10 cellular contexts compared by ENCODE assay signal in the genomic region with DNA sequence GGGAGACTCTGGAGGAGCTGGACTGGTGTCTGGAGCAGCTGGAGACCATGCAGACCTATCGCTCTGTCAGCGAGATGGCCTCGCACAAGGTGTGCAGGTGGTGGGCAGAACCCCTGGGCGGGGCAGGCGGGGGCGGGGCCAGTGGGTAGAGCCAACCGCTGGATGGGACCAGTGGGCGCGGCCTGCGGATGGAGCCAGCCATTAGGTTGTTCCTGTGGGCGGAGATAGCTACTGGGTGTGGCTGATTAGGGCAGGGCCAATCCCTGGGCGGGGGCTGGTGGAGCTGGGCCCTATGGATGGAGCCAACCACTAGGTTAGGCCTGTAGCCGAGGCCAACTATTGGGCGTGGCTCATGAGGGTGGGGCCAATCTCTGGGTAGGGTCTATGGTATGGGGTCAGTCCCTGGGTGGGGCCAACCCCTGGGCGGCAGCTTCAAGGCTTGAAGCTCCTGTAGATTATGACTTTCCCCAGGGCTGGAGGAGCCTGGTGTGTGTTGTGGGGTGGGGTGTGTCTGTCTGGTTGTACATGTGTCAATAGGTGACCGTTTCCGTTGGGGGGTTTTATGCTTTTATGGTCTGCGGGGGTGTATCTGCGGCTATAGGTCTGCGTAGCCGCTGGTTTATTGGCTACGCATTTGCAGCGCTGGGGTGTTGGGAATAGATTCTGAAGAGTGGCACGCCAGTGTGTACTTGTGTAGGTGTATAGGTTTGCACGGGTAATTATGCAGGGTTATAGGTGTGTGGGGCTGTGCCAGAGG. TPM values are rescaled to one million over a fixed set of nuclear protein-coding genes. Genes with fewer than 3 reads are reported as not detected.
DNase-seq lines count a peak whose midpoint lies in the region; ATAC-seq and TF ChIP-seq lines count a peak whose summit lies in the region.
"Had no signal": no experiment of that assay in that cellular context is flagged by ENCODE, and none has a peak within 500 bp of the region (broad histone marks: within the 10 kb centered on the region; RNA-seq: fewer than 3 reads in every experiment).

No MANE protein-coding gene starts in this region.

- peaks cover 5% of the 10 kb centered on the region; the same call in 1 of the 2 replicates for H3K36me3 ChIP-seq in MG63
- no peaks in the 10 kb centered on the region for H3K36me3 ChIP-seq in trophoblast cell (ENCODE audit: control insufficient read depth in 1 of 2, insufficient read depth in 2 of 2, low read length in 2 of 2)
- H3K36me3 ChIP-seq in body of pancreas (replicated peaks in 1 of 2; ENCODE audit: insufficient read depth in 1 of 2, low read depth in 2 of 2) = peaks cover 0 to 1% of the 10 kb centered on the region in 2 donors

- H3K18ac ChIP-seq in trophoblast cell (ENCODE audit: low read length) = no peak overlapping the region

- no peak overlapping the region for H4K91ac ChIP-seq in trophoblast cell (ENCODE audit: low read depth, low read length)

- H2BK5ac ChIP-seq in trophoblast cell (ENCODE audit: low read depth, low read length, poor library complexity) = no peak overlapping the region

- no peak overlapping the region for H3K4me2 ChIP-seq in trophoblast cell (ENCODE audit: low read length)

- TF ChIP-seq POLR2A in body of pancreas (IDR thresholded peaks at IDR 0.05) = no peak

- H3K4me3 ChIP-seq in MG63 (no peak overlapping the region), trophoblast cell (ENCODE audit: low read depth, low read length) (peak overlapping the region; percentile 41), body of pancreas (no peak overlapping the region)

- no CpG with 5 or more reads among the region's 25 CpGs for WGBS in trophoblast cell (ENCODE audit: extremely low coverage, insufficient coverage, insufficient read length)
- WGBS in body of pancreas, 2 donors = 89 to 96% methylated on average over 10 to 24 of the region's 25 CpGs

- no peak overlapping the region for H2AK5ac ChIP-seq in trophoblast cell (ENCODE audit: low read length)

- no peaks in the 10 kb centered on the region for H3K9me3 Mint-ChIP-seq in activated CD8-positive, alpha-beta memory T cell treated with anti-CD3 and anti-CD28 coated beads, Interleukin-2, amount 10 ng/mL, durations not matched to agents 7 days and 5 days (ENCODE audit: low read depth)
- no peaks in the 10 kb centered on the region for H3K9me3 Mint-ChIP-seq in activated CD8-positive, alpha-beta T cell treated with anti-CD3 and anti-CD28 coated beads for 36 hours

- CTCF ChIA-PET in activated CD8-positive, alpha-beta memory T cell treated with anti-CD3 and anti-CD28 coated beads, Interleukin-2, amount 10 ng/mL, durations not matched to agents 7 days and 5 days (lab: Charles Lee) = interaction anchor here (1.2 to 2.3 kb wide), 2 partner anchors 15 to 34 kb away, joined by 3 to 6 read pairs; no protein-coding TSS in a partner anchor
- CTCF ChIA-PET in activated CD8-positive, alpha-beta T cell treated with anti-CD3 and anti-CD28 coated beads for 36 hours (lab: Charles Lee) = interaction anchor here (1.0 to 2.0 kb wide), 2 partner anchors 15 to 62 kb away, joined by 3 to 5 read pairs; no protein-coding TSS in a partner anchor

- H3K23ac ChIP-seq in trophoblast cell (ENCODE audit: low read length) = no peak overlapping the region

- H2AFZ ChIP-seq in trophoblast cell (ENCODE audit: insufficient read depth, low read length, poor library complexity) = no peak overlapping the region

- peak; percentile 56 for ATAC-seq in activated CD8-positive, alpha-beta memory T cell treated with anti-CD3 and anti-CD28 coated beads, Interleukin-2, amount 10 ng/mL, durations not matched to agents 7 days and 5 days
- ATAC-seq in activated CD8-positive, alpha-beta T cell treated with anti-CD3 and anti-CD28 coated beads for 36 hours = peak; percentile 65
- no peak for ATAC-seq in body of pancreas

- H3K36me3 Mint-ChIP-seq in activated CD8-positive, alpha-beta memory T cell treated with anti-CD3 and anti-CD28 coated beads, Interleukin-2, amount 10 ng/mL, durations not matched to agents 7 days and 5 days = peaks cover 26% of the 10 kb centered on the region
- H3K36me3 Mint-ChIP-seq in activated CD8-positive, alpha-beta T cell treated with anti-CD3 and anti-CD28 coated beads for 36 hours (ENCODE audit: low read depth) = peaks cover 10% of the 10 kb centered on the region

- no peaks in the 10 kb centered on the region for H3K27me3 ChIP-seq in MG63
- H3K27me3 ChIP-seq in trophoblast cell (ENCODE audit: insufficient read depth, low read length) = no peaks in the 10 kb centered on the region
- H3K27me3 ChIP-seq in body of pancreas = no peaks in the 10 kb centered on the region

- H3K4ac ChIP-seq in trophoblast cell (ENCODE audit: low read depth, low read length) = no peak overlapping the region

- no peak overlapping the region for H4K12ac ChIP-seq in trophoblast cell (ENCODE audit: low read depth, low read length)

- H3K79me1 ChIP-seq in trophoblast cell (ENCODE audit: low read length) = no peaks in the 10 kb centered on the region

- H2BK12ac ChIP-seq in trophoblast cell (ENCODE audit: low read length) = no peak overlapping the region

- H4K8ac ChIP-seq in trophoblast cell (ENCODE audit: low read depth, low read length) = no peak overlapping the region

- H3K27me3 Mint-ChIP-seq in activated CD8-positive, alpha-beta memory T cell treated with anti-CD3 and anti-CD28 coated beads, Interleukin-2, amount 10 ng/mL, durations not matched to agents 7 days and 5 days = no peaks in the 10 kb centered on the region
- H3K27me3 Mint-ChIP-seq in activated CD8-positive, alpha-beta T cell treated with anti-CD3 and anti-CD28 coated beads for 36 hours = no peaks in the 10 kb centered on the region

- no peak for TF ChIP-seq CTCF in activated CD8-positive, alpha-beta T cell treated with anti-CD3 and anti-CD28 coated beads for 36 hours (IDR thresholded peaks at IDR 0.05)
- no peak for TF ChIP-seq CTCF in body of pancreas (IDR thresholded peaks at IDR 0.05)

- H3K4me1 ChIP-seq in trophoblast cell (ENCODE audit: control insufficient read depth in 1 of 2, insufficient read depth in 2 of 2, low read length in 2 of 2) (no peaks in the 10 kb centered on the region), body of pancreas (no peaks in the 10 kb centered on the region)

- H3K27ac Mint-ChIP-seq in activated CD8-positive, alpha-beta memory T cell treated with anti-CD3 and anti-CD28 coated beads, Interleukin-2, amount 10 ng/mL, durations not matched to agents 7 days and 5 days = no peak overlapping the region
- no peak overlapping the region for H3K27ac Mint-ChIP-seq in activated CD8-positive, alpha-beta T cell treated with anti-CD3 and anti-CD28 coated beads for 36 hours

- no peaks in the 10 kb centered on the region for H3K9me3 ChIP-seq in MG63
- H3K9me3 ChIP-seq in trophoblast cell (ENCODE audit: insufficient read depth, low read depth, low read length) = peaks cover 3% of the 10 kb centered on the region
- no peaks in the 10 kb centered on the region for H3K9me3 ChIP-seq in body of pancreas

- H3K14ac ChIP-seq in trophoblast cell (ENCODE audit: low read length) = no peak overlapping the region

- DNase-seq in activated CD8-positive, alpha-beta memory T cell treated with anti-CD3 and anti-CD28 coated beads, Interleukin-2, amount 10 ng/mL, durations not matched to agents 7 days and 5 days = peak; percentile 54
- no peak for DNase-seq in activated CD8-positive, alpha-beta memory T cell treated with anti-CD3 and anti-CD28 coated beads, Interleukin-2, amount 50 U/mL, for 4 hours
- DNase-seq in MG63 (peak; percentile 71), trophoblast cell (no peak), NCI-H345 (lab: John Stamatoyannopoulos, UW) (no peak), body of pancreas (no peak), GF-D8 (lab: John Stamatoyannopoulos, UW) (no peak)
- DNase-seq in activated CD8-positive, alpha-beta T cell treated with anti-CD3 and anti-CD28 coated beads for 36 hours = peak; percentile 33
- DNase-seq: C1 segment of cervical spinal cord, KG1 had no signal

- POLR2A ChIA-PET in activated CD8-positive, alpha-beta T cell treated with anti-CD3 and anti-CD28 coated beads for 36 hours (lab: Charles Lee) = interaction anchor here (0.5 kb wide), 1 partner anchor 102 kb away, joined by 3 read pairs; no protein-coding TSS in a partner anchor

- intact Hi-C loops in activated CD8-positive, alpha-beta T cell treated with anti-CD3 and anti-CD28 coated beads for 36 hours (cut with micrococcal nuclease) = no loop called here
- intact Hi-C loops in body of pancreas (cut with DNase I) = no loop called here

- H3K27ac ChIP-seq in trophoblast cell (ENCODE audit: low read depth, low read length) (no peak overlapping the region), body of pancreas (no peak overlapping the region)

- no peak overlapping the region for H3K9ac ChIP-seq in trophoblast cell (ENCODE audit: low read length)

- H2BK120ac ChIP-seq in trophoblast cell (ENCODE audit: insufficient read depth, low read length, poor library complexity) = no peak overlapping the region

- H3K4me3 Mint-ChIP-seq in activated CD8-positive, alpha-beta memory T cell treated with anti-CD3 and anti-CD28 coated beads, Interleukin-2, amount 10 ng/mL, durations not matched to agents 7 days and 5 days = no peak overlapping the region
- H3K4me3 Mint-ChIP-seq in activated CD8-positive, alpha-beta T cell treated with anti-CD3 and anti-CD28 coated beads for 36 hours = no peak overlapping the region

- H3K79me2 ChIP-seq in trophoblast cell (ENCODE audit: control insufficient read depth, insufficient read depth, low read length, poor library complexity) = no peaks in the 10 kb centered on the region

- H3K4me1 Mint-ChIP-seq in activated CD8-positive, alpha-beta memory T cell treated with anti-CD3 and anti-CD28 coated beads, Interleukin-2, amount 10 ng/mL, durations not matched to agents 7 days and 5 days = peaks cover 25% of the 10 kb centered on the region
- peaks cover 6% of the 10 kb centered on the region for H3K4me1 Mint-ChIP-seq in activated CD8-positive, alpha-beta T cell treated with anti-CD3 and anti-CD28 coated beads for 36 hours (ENCODE audit: low read depth)

RNA-seq across cellular contexts. Expression of a gene that starts 30.7 kb away (rescaled TPM):
- total RNA-seq in activated CD8-positive, alpha-beta memory T cell treated with anti-CD3 and anti-CD28 coated beads, Interleukin-2, amount 10 ng/mL, durations not matched to agents 7 days and 5 days = 100 to 1,000 TPM in 1 of 2 experiments, 10 to 100 TPM in 1; 74.9 to 103 TPM
- total RNA-seq in MG63 (2014; rRNA removed; shearing (Covaris generic); ENCODE audit: low replicate concordance) = 3.1 and 5.5 TPM in 2 replicates
- 10 to 100 TPM; 24.6 to 25.5 TPM for total RNA-seq in activated CD8-positive, alpha-beta T cell treated with anti-CD3 and anti-CD28 coated beads for 36 hours
- 1.2 and 1.3 TPM in 2 replicates for polyA plus RNA-seq in trophoblast cell (2013)
- 10 to 100 TPM in 1 of 2 donors, 1 to 10 TPM in 1; 8.8 to 17.1 TPM for total RNA-seq in body of pancreas

RNA-seq across cellular contexts. Expression of a gene that starts 47.7 kb away (rescaled TPM):
- 100 to 1,000 TPM; 283 to 309 TPM for total RNA-seq in activated CD8-positive, alpha-beta memory T cell treated with anti-CD3 and anti-CD28 coated beads, Interleukin-2, amount 10 ng/mL, durations not matched to agents 7 days and 5 days
- 485 and 519 TPM in 2 replicates for total RNA-seq in MG63 (2014; rRNA removed; shearing (Covaris generic); ENCODE audit: low replicate concordance)
- 100 to 1,000 TPM; 236 to 238 TPM for total RNA-seq in activated CD8-positive, alpha-beta T cell treated with anti-CD3 and anti-CD28 coated beads for 36 hours
- 163 and 166 TPM in 2 replicates for polyA plus RNA-seq in trophoblast cell (2013)
- total RNA-seq in body of pancreas = 100 to 1,000 TPM in 1 of 2 donors, 10 to 100 TPM in 1; 89.7 to 122 TPM

RNA-seq across cellular contexts. Expression of a gene that starts 52.1 kb away (rescaled TPM):
- total RNA-seq in activated CD8-positive, alpha-beta memory T cell treated with anti-CD3 and anti-CD28 coated beads, Interleukin-2, amount 10 ng/mL, durations not matched to agents 7 days and 5 days = 100 to 1,000 TPM in 1 of 2 experiments, 10 to 100 TPM in 1; 99.8 to 104 TPM
- 172 and 247 TPM in 2 replicates for total RNA-seq in MG63 (2014; rRNA removed; shearing (Covaris generic); ENCODE audit: low replicate concordance)
- total RNA-seq in activated CD8-positive, alpha-beta T cell treated with anti-CD3 and anti-CD28 coated beads for 36 hours = 10 to 100 TPM; 44.7 to 55.0 TPM
- polyA plus RNA-seq in trophoblast cell (2013) = 29.2 and 29.6 TPM in 2 replicates
- 10 to 100 TPM; 30.9 to 37.6 TPM for total RNA-seq in body of pancreas

Comparison
In these comparisons a context has a peak if more than half of its experiments do, and no peak if none do; other contexts are left out.
1. DNase-seq: peak in activated CD8-positive, alpha-beta memory T cell treated with anti-CD3 and anti-CD28 coated beads, Interleukin-2, amount 10 ng/mL, durations not matched to agents 7 days and 5 days (single experiment), MG63 (single experiment) and activated CD8-positive, alpha-beta T cell treated with anti-CD3 and anti-CD28 coated beads for 36 hours (single experiment); none in activated CD8-positive, alpha-beta memory T cell treated with anti-CD3 and anti-CD28 coated beads, Interleukin-2, amount 50 U/mL, for 4 hours (single experiment), trophoblast cell (0 of 2), NCI-H345 (single experiment), body of pancreas (0 of 4) and GF-D8 (single experiment).